In genomic region chr2:116769515-116769914, GRCh38 we compare ENCODE assay signal across 23 cellular contexts.
"Had no signal": no experiment of that assay in that cellular context is flagged by ENCODE, and none has a peak within 500 bp of the region (broad histone marks: within the 10 kb centered on the region; RNA-seq: fewer than 3 reads in every experiment).

No MANE protein-coding gene starts in this region.

- H3K4me1 ChIP-seq: esophagus muscularis mucosa, foreskin keratinocyte, gastrocnemius medialis, heart right ventricle, left lung, lower lobe of right lung had no signal

- FAIRE-seq: endothelial cell of umbilical vein, islet of Langerhans, keratinocyte had no signal

- ATAC-seq: foreskin keratinocyte; gastrocnemius medialis; heart right ventricle; left cardiac atrium; left lung; left ventricle myocardium superior; lower lobe of right lung; mucosa of descending colon; naive thymus-derived CD8-positive, alpha-beta T cell had no signal

- H3K4me3 ChIP-seq: coronary artery, dorsolateral prefrontal cortex, esophagus muscularis mucosa, gastrocnemius medialis, heart right ventricle, left lung, lower lobe of right lung, mucosa of descending colon had no signal

- H3K27me3 ChIP-seq: dorsolateral prefrontal cortex, esophagus muscularis mucosa, foreskin keratinocyte, gastrocnemius medialis, heart right ventricle, left lung had no signal

- H3K27ac ChIP-seq: coronary artery, dorsolateral prefrontal cortex, esophagus muscularis mucosa, foreskin keratinocyte, gastrocnemius medialis, heart right ventricle, left lung, lower lobe of right lung had no signal

- H3K36me3 ChIP-seq: esophagus muscularis mucosa, gastrocnemius medialis, heart right ventricle, left lung, lower lobe of right lung had no signal

- DNase-seq: dermis blood vessel endothelial cell; dorsolateral prefrontal cortex; effector CD4-positive, alpha-beta T cell; effector memory CD4-positive, alpha-beta T cell; foreskin keratinocyte; gastrocnemius medialis; glutamatergic neuron; head of caudate nucleus; heart right ventricle; hippocampal formation; left cardiac atrium; left lung; left ventricle myocardium superior; lower lobe of right lung; mesenchymal stem cell; mucosa of descending colon; naive B cell; naive thymus-derived CD8-positive, alpha-beta T cell had no signal

- H3K9me3 ChIP-seq: esophagus muscularis mucosa, left lung, lower lobe of right lung, mucosa of descending colon had no signal
